ENCODE assay signal across 8 cellular contexts in genomic region chr6:43060034-43060754, GRCh38. TPM values are rescaled to one million over a fixed set of nuclear protein-coding genes. Genes with fewer than 3 reads are reported as not detected.
A peak's percentile ranks its signal among the peaks of the same experiment; 100 is the strongest.
DNase-seq lines count a peak whose midpoint lies in the region; TF ChIP-seq lines count a peak whose summit lies in the region.

No MANE protein-coding gene starts in this region.

- no peaks in the 10 kb centered on the region for H3K27me3 Mint-ChIP-seq in nephron (ENCODE audit: low read depth)

- no peak for TF ChIP-seq POLR2A in erythroblast (IDR thresholded peaks at IDR 0.05; ENCODE audit: low read length)

- H3K27ac Mint-ChIP-seq in nephron, result peak overlapping the region; percentile 97 to 100 (median 99)

- H3K4me1 Mint-ChIP-seq in nephron, result peaks cover 38% of the 10 kb centered on the region

- H3K36me3 Mint-ChIP-seq in nephron (ENCODE audit: low read depth), result peaks cover 49% of the 10 kb centered on the region

- H3K9me3 Mint-ChIP-seq in nephron, result no peaks in the 10 kb centered on the region

- H3K4me3 Mint-ChIP-seq in nephron, result peak overlapping the region; percentile 96 to 97 (median 96)

- peak; percentile 65 for DNase-seq in NCI-H2107 treated with DMSO at 0.1 percent for 48 hours (lab: John Stamatoyannopoulos, UW; ENCODE audit: unreplicated experiment)
- DNase-seq in NCI-H2107 (lab: John Stamatoyannopoulos, UW), result no peak
- peak; percentile 32 for DNase-seq in RKO (ENCODE audit: low spot score)
- DNase-seq in erythroblast (lab: John Stamatoyannopoulos, UW), result peak; percentile 33 to 55
- DNase-seq in H4 (ENCODE audit: low spot score), result no peak
- DNase-seq in SIG-M5 treated with dmso at 0.1 percent for 504 hours (lab: John Stamatoyannopoulos, UW; ENCODE audit: unreplicated experiment), result no peak
- DNase-seq in foreskin melanocyte, result no peak

- TF ChIP-seq CTCF in nephron (IDR thresholded peaks at IDR 0.05; ENCODE audit: unreplicated experiment in 3 of 3), result no peak

RNA-seq across cellular contexts. Expression of gene KLC4, which starts 0.8 kb away (rescaled TPM):
- 11.6 and 21.7 TPM in 2 replicates for total RNA-seq in H4 (2014; rRNA removed; shearing (Covaris generic))

RNA-seq across cellular contexts. Expression of gene MRPL2, which starts 1.0 kb away (rescaled TPM):
- 53.7 and 63.2 TPM in 2 replicates for total RNA-seq in H4 (2014; rRNA removed; shearing (Covaris generic))

RNA-seq across cellular contexts. Expression of gene CUL7, which starts 6.5 kb away (rescaled TPM):
- 12.8 and 13.2 TPM in 2 replicates for total RNA-seq in H4 (2014; rRNA removed; shearing (Covaris generic))

RNA-seq across cellular contexts. Expression of gene PTK7, which starts 15.9 kb away (rescaled TPM):
- 46.0 and 57.7 TPM in 2 replicates for total RNA-seq in H4 (2014; rRNA removed; shearing (Covaris generic))

RNA-seq across cellular contexts. Expression of gene RRP36, which starts 38.8 kb away (rescaled TPM):
- 204 and 205 TPM in 2 replicates for total RNA-seq in H4 (2014; rRNA removed; shearing (Covaris generic))

Comparison
In these comparisons a context has a peak if more than half of its experiments do, and no peak if none do; other contexts are left out.
1. DNase-seq: peak in NCI-H2107 treated with DMSO at 0.1 percent for 48 hours (single experiment), RKO (single experiment) and erythroblast (2 of 2); none in NCI-H2107 (single experiment), H4 (single experiment), SIG-M5 treated with dmso at 0.1 percent for 504 hours (single experiment) and foreskin melanocyte (single experiment).